1 cellular context compared by ENCODE assay signal in genomic region chr4:40562208-40562607, GRCh38.
TF ChIP-seq lines count a peak whose summit lies in the region.

No MANE protein-coding gene starts in this region.

TF ChIP-seq in K562, 482 proteins besides CTCF, POLR2A, EP300 and RAD21:
- no peak for TF ChIP-seq TARDBP (IDR thresholded peaks at IDR 0.05)
- TF ChIP-seq TRIM24 (IDR thresholded peaks at IDR 0.05), result peak in 1 of 2 experiments; percentile 27; a peak in 1 of 4 replicates
- no peak for TF ChIP-seq CEBPG (CRISPR knock-in tag; IDR thresholded peaks at IDR 0.05)
- peak in 1 of 2 experiments; percentile 22; a peak in 1 of 4 replicates for TF ChIP-seq CEBPG (tag; conservative IDR thresholded peaks at IDR 0.05 in 1 of 2, IDR thresholded peaks at IDR 0.05 in 1 of 2)
- TF ChIP-seq BRF1 (IDR thresholded peaks at IDR 0.05; ENCODE audit: borderline replicate concordance, extremely low read depth, insufficient read length), result no peak
- TF ChIP-seq ZNF384 (IDR thresholded peaks at IDR 0.05; ENCODE audit: low read depth, low read length), result peak; percentile 39; the same call in 1 of the 2 replicates
- no peak for TF ChIP-seq MAZ (CRISPR knock-in tag; conservative IDR thresholded peaks at IDR 0.05 in 1 of 2, IDR thresholded peaks at IDR 0.05 in 1 of 2)
- TF ChIP-seq ZNF347 (CRISPR knock-in tag; IDR thresholded peaks at IDR 0.05; ENCODE audit: low read depth), result no peak
- TF ChIP-seq, protein P1, sequence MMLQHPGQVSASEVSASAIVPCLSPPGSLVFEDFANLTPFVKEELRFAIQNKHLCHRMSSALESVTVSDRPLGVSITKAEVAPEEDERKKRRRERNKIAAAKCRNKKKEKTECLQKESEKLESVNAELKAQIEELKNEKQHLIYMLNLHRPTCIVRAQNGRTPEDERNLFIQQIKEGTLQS (IDR thresholded peaks at IDR 0.05), result peak; percentile 20; the same call in 1 of the 2 replicates
- TF ChIP-seq, protein P1 (CRISPR knock-in tag; conservative IDR thresholded peaks at IDR 0.05), result no peak
- TF ChIP-seq FOS (IDR thresholded peaks at IDR 0.05; ENCODE audit: extremely low read depth, insufficient read length), result no peak
- TF ChIP-seq, protein P2, sequence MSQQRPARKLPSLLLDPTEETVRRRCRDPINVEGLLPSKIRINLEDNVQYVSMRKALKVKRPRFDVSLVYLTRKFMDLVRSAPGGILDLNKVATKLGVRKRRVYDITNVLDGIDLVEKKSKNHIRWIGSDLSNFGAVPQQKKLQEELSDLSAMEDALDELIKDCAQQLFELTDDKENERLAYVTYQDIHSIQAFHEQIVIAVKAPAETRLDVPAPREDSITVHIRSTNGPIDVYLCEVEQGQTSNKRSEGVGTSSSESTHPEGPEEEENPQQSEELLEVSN (IDR thresholded peaks at IDR 0.05; ENCODE audit: borderline replicate concordance in 1 of 2, extremely low read depth in 1 of 2, insufficient read depth in 1 of 2, insufficient read length in 1 of 2, low read depth in 1 of 2, low read length in 1 of 2, poor library complexity in 1 of 2, severe bottlenecking in 1 of 2), result no peak
